17 cellular contexts compared by ENCODE assay signal in the genomic region with DNA sequence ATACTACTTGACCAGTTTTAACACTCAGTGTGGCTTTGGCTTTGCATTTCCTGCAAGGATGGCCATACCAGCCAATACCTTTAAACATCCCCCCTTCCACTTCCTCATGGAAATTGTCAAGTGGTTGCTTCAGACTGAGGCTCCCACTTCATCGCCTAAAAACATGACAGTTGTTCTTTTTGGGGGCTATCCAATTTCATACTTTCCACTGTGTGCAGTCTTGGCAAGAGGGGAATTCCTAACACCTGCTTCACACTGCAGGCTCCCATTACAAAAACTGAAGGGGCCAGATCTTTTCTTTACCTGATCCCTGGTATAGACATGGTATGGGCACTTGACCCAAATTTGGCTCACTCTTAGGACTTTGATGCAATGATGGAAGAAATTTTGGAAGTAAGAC.
"Had no signal": no experiment of that assay in that cellular context is flagged by ENCODE, and none has a peak within 500 bp of the region (broad histone marks: within the 10 kb centered on the region; RNA-seq: fewer than 3 reads in every experiment).

No MANE protein-coding gene starts in this region.

- FAIRE-seq: keratinocyte, pancreas, TTC549 had no signal

- H3K36me3 ChIP-seq: left lung, pancreas, uterus had no signal

- H3K4me2 ChIP-seq: hepatocyte had no signal

- H3K79me2 ChIP-seq: hepatocyte had no signal

- H3K4me1 ChIP-seq: left lung, pancreas, uterus had no signal

- H3K27ac ChIP-seq: coronary artery, hepatocyte, left lung, pancreas, uterus had no signal

- ATAC-seq: activated CD8-positive, alpha-beta T cell treated with anti-CD3 and anti-CD28 coated beads, Interleukin-2, amount 10 ng/mL, durations not matched to agents 7 days and 5 days; esophagus mucosa; left lung; naive thymus-derived CD4-positive, alpha-beta T cell; pancreas had no signal

- H2AFZ ChIP-seq: hepatocyte had no signal

- H3K27me3 ChIP-seq: hepatocyte, uterus had no signal

- H3K4me3 ChIP-seq: coronary artery, hepatocyte, left lung, pancreas, uterus had no signal

- H3K9me3 ChIP-seq: left lung, pancreas, uterus had no signal

- DNase-seq: activated B cell treated with CpG ODN at 0.5 μM for 24 hours; activated CD4-positive, alpha-beta T cell treated with anti-CD3 and anti-CD28 coated beads for 48 hours; activated CD8-positive, alpha-beta T cell treated with anti-CD3 and anti-CD28 coated beads, Interleukin-2, amount 10 ng/mL, durations not matched to agents 7 days and 5 days; activated gamma-delta T cell treated with Interleukin-2 at 50 U/mL for 16 hours; amniotic stem cell; caudate nucleus; left lung; naive thymus-derived CD4-positive, alpha-beta T cell; pancreas; stimulated activated CD4-positive, alpha-beta T cell treated with anti-CD3 and anti-CD28 coated beads, Interleukin-12 subunit alpha, Interleukin-12 subunit beta, amount 100 ng/mL, for 4 hours; stimulated activated CD4-positive, alpha-beta T cell treated with anti-CD3 and anti-CD28 coated beads, Interleukin-2, amount 100 ng/mL, for 24 hours; uterus had no signal
